ENCODE assay signal across 10 cellular contexts in the genomic region with DNA sequence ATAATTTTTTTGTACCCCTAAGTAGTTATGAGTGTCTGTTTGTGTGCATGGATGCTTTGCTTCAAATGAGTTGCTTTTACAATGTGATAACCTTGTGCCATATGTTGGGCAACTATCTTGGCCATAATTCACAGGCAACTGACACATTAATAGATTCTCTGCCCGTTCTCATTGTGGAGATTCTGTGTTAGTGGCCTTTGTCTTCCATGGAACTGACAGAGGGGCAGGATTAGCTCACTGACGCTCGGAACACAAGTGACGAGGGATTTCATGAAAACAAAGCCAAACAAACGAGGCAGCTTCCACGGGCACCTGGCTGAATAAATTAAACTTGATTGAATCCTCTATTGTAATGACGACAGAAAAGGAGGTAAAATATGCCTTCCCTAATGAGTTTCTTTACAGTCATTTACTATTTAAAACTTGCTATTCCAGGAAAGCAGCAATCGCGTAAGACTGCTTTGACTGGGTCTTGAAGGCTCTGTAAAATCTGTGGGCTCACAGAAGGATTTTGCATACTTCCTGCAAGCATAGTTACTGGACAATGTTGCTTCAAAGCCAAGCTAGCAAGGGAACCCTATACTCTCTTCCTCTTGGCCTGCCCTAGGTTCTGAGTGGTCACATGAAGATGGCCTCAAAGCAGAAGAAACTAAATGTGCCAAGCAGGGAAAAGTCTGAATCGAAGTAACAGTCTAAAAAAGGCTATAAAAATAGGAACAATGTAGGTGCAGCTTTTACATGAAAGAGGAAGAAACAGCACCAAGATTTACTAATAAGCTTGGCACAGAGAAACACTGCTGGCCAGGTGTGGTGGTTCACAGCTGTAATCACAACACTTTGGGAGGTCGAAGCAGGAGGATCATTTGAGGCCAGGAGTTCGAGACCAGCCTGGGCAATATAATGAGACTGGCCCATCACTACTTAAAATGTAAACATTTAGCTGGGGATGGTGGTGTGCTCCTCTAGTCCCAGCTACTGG. TPM values are rescaled to one million over a fixed set of nuclear protein-coding genes. Genes with fewer than 3 reads are reported as not detected.
DNase-seq lines count a peak whose midpoint lies in the region; ATAC-seq and TF ChIP-seq lines count a peak whose summit lies in the region.
"Had no signal": no experiment of that assay in that cellular context is flagged by ENCODE, and none has a peak within 500 bp of the region (broad histone marks: within the 10 kb centered on the region; RNA-seq: fewer than 3 reads in every experiment).

No MANE protein-coding gene starts in this region.

- POLR2A ChIA-PET in activated B cell treated with CpG ODN at 0.5 μM for 24 hours (lab: Charles Lee) = interaction anchor here (0.5 to 1.0 kb wide), 3 partner anchors 8 to 28 kb away, joined by 3 read pairs; a partner anchor contains a TSS

- H3K4me3 Mint-ChIP-seq in activated B cell treated with CpG ODN at 0.5 μM for 24 hours = no peak overlapping the region
- no peak overlapping the region for H3K4me3 Mint-ChIP-seq in nephron

- no peaks in the 10 kb centered on the region for H3K36me3 Mint-ChIP-seq in activated B cell treated with CpG ODN at 0.5 μM for 24 hours (ENCODE audit: low read depth)
- no peaks in the 10 kb centered on the region for H3K36me3 Mint-ChIP-seq in nephron (ENCODE audit: low read depth)

- peak; percentile 8 for DNase-seq in GM12865 (ENCODE audit: low read depth)
- DNase-seq in NCI-H1694 treated with DMSO at 0.1 percent for 48 hours (lab: John Stamatoyannopoulos, UW) = peak; percentile 88
- no peak for DNase-seq in activated B cell treated with CpG ODN at 0.5 μM for 24 hours
- no peak for DNase-seq in testis
- no peak for DNase-seq in activated T-cell treated with anti-CD3 and anti-CD28 coated beads, Interleukin-2, amount 50 U/mL, for 1 hour
- DNase-seq in iPS-NIHi7 (ENCODE audit: extremely low spot score) = no peak
- DNase-seq: DND-41, mammary epithelial cell had no signal

- H3K9me3 ChIP-seq in testis = no peaks in the 10 kb centered on the region

- H3K4me1 Mint-ChIP-seq in activated B cell treated with CpG ODN at 0.5 μM for 24 hours (peaks cover 10% of the 10 kb centered on the region), nephron (peaks cover 9% of the 10 kb centered on the region)

- no peaks in the 10 kb centered on the region for H3K4me1 ChIP-seq in testis

- WGBS in testis, 2 donors = 59 to 69% methylated on average over 12 of the region's 12 CpGs

- no peak overlapping the region for H3K27ac ChIP-seq in testis

- H3K4me3 ChIP-seq in GM12865 (ENCODE audit: low read depth, low read length) = no peak overlapping the region
- H3K4me3 ChIP-seq in testis = no peak overlapping the region

- H3K27ac Mint-ChIP-seq in activated B cell treated with CpG ODN at 0.5 μM for 24 hours = no peak overlapping the region
- H3K27ac Mint-ChIP-seq in nephron = peak overlapping the region; percentile 20 to 72 (median 47)

- TF ChIP-seq CTCF in GM12865 (IDR thresholded peaks at IDR 0.05; ENCODE audit: insufficient read depth, low read depth, low read length, missing control alignments) = no peak
- TF ChIP-seq CTCF in activated B cell treated with CpG ODN at 0.5 μM for 24 hours (IDR thresholded peaks at IDR 0.05) = no peak
- TF ChIP-seq CTCF in nephron (IDR thresholded peaks at IDR 0.05; ENCODE audit: unreplicated experiment in 3 of 3) = no peak
- TF ChIP-seq CTCF in testis (IDR thresholded peaks at IDR 0.05) = no peak

- CTCF ChIA-PET in activated B cell treated with CpG ODN at 0.5 μM for 24 hours (lab: Charles Lee) = interaction anchor here (0.7 kb wide), 1 partner anchor 82 kb away, joined by 3 read pairs; no protein-coding TSS in a partner anchor

- no peaks in the 10 kb centered on the region for H3K27me3 ChIP-seq in testis

- H3K27me3 Mint-ChIP-seq in activated B cell treated with CpG ODN at 0.5 μM for 24 hours (no peaks in the 10 kb centered on the region), nephron (ENCODE audit: low read depth) (peaks cover 4% of the 10 kb centered on the region)

- intact Hi-C loops in activated B cell treated with CpG ODN at 0.5 μM for 24 hours (cut with micrococcal nuclease) (no loop called here), testis (cut with DNase I; ENCODE audit: low total_unique reads) (no loop called here)

- no peak for TF ChIP-seq POLR2A in testis (IDR thresholded peaks at IDR 0.05)

- H3K9me3 Mint-ChIP-seq in activated B cell treated with CpG ODN at 0.5 μM for 24 hours = no peaks in the 10 kb centered on the region
- H3K9me3 Mint-ChIP-seq in nephron = no peaks in the 10 kb centered on the region

- H3K36me3 ChIP-seq in testis (ENCODE audit: low read depth, missing control alignments) = no peaks in the 10 kb centered on the region

- ATAC-seq in activated B cell treated with CpG ODN at 0.5 μM for 24 hours (ENCODE audit: low read depth) (peak; percentile 31), HG02970 (IDR thresholded peaks at IDR 0.05; ENCODE audit: low FRiP score, unreplicated experiment) (no peak)

RNA-seq across cellular contexts. Expression of a gene that starts 28.1 kb away (rescaled TPM):
- total RNA-seq in activated B cell treated with CpG ODN at 0.5 μM for 24 hours = 153 and 157 TPM in 2 replicates
- total RNA-seq in testis = 10 to 100 TPM; 45.2 to 46.8 TPM
- 47.9 TPM for polyA plus RNA-seq in testis (ENCODE audit: insufficient read depth, low read depth, low replicate concordance)

Comparison
In these comparisons a context has a peak if more than half of its experiments do, and no peak if none do; other contexts are left out.
1. DNase-seq: peak in GM12865 (single experiment) and NCI-H1694 treated with DMSO at 0.1 percent for 48 hours (single experiment); none in activated B cell treated with CpG ODN at 0.5 μM for 24 hours (single experiment), testis (single experiment), activated T-cell treated with anti-CD3 and anti-CD28 coated beads, Interleukin-2, amount 50 U/mL, for 1 hour (single experiment) and iPS-NIHi7 (single experiment).